14 cellular contexts compared by ENCODE assay signal in genomic region chr9:21660976-21661375, GRCh38.
DNase-seq lines count a peak whose midpoint lies in the region; ATAC-seq and TF ChIP-seq lines count a peak whose summit lies in the region.
"Had no signal": no experiment of that assay in that cellular context is flagged by ENCODE, and none has a peak within 500 bp of the region (broad histone marks: within the 10 kb centered on the region; RNA-seq: fewer than 3 reads in every experiment).

No MANE protein-coding gene starts in this region.

- no peak overlapping the region for H3K9ac ChIP-seq in SK-N-MC (ENCODE audit: insufficient read length)
- H3K9ac ChIP-seq: BLaER1 had no signal

- H3K9me3 ChIP-seq in SK-N-MC (ENCODE audit: low read depth, low read length), result no peaks in the 10 kb centered on the region; the same call in 1 of the 2 replicates
- H3K9me3 ChIP-seq: BLaER1 had no signal

- ATAC-seq in HG02981 (IDR thresholded peaks at IDR 0.05; ENCODE audit: unreplicated experiment), result no peak
- ATAC-seq: HCT116, K562 had no signal

- H3K4me3 ChIP-seq in AG10803 (ENCODE audit: low read length) (no peak overlapping the region), SK-N-MC (no peak overlapping the region)
- H3K4me3 ChIP-seq: BLaER1, K562 had no signal

- H3K36me3 ChIP-seq in SK-N-MC (ENCODE audit: insufficient read depth, low read length), result no peaks in the 10 kb centered on the region
- H3K36me3 ChIP-seq: BLaER1 had no signal

- peak overlapping the region; percentile 61; the same call in 1 of the 2 replicates for H3K27ac ChIP-seq in SK-N-MC
- H3K27ac ChIP-seq: BLaER1 had no signal

- no peak for TF ChIP-seq CTCF in AG10803 (conservative IDR thresholded peaks at IDR 0.05; ENCODE audit: low read length)

- peak; percentile 61 for DNase-seq in AG10803 (ENCODE audit: low read depth)
- DNase-seq in SK-N-MC (ENCODE audit: low read depth, low spot score), result peak; percentile 20
- DNase-seq in fibroblast of gingiva (ENCODE audit: low read depth), result peak; percentile 91
- DNase-seq in activated naive CD4-positive, alpha-beta T cell (lab: John Stamatoyannopoulos, UW), result no peak
- no peak for DNase-seq in activated CD4-positive, CD25-positive, alpha-beta regulatory T cell treated with anti-CD3 and anti-CD28 coated beads, Interleukin-2, amount 50 U/mL, for 72 hours
- DNase-seq: CD4-positive, alpha-beta memory T cell; DMS153; DMS79; GF-D8; HFFc6 had no signal

Comparison
In these comparisons a context has a peak if more than half of its experiments do, and no peak if none do; other contexts are left out.
1. DNase-seq: peak in AG10803 (single experiment), SK-N-MC (single experiment) and fibroblast of gingiva (single experiment); none in activated naive CD4-positive, alpha-beta T cell (0 of 4) and activated CD4-positive, CD25-positive, alpha-beta regulatory T cell treated with anti-CD3 and anti-CD28 coated beads, Interleukin-2, amount 50 U/mL, for 72 hours (single experiment).